In genomic region chr10:112487964-112488363, GRCh38 we compare ENCODE assay signal across 1 cellular context.
TF ChIP-seq lines count a peak whose summit lies in the region.

No MANE protein-coding gene starts in this region.

TF ChIP-seq in HCT116, 20 proteins besides CTCF, POLR2A, EP300 and RAD21 (continued from another document):
- TF ChIP-seq REST (IDR thresholded peaks at IDR 0.05; ENCODE audit: low read depth): no peak
- no peak for TF ChIP-seq SP1 (IDR thresholded peaks at IDR 0.05; ENCODE audit: low read depth)
- no peak for TF ChIP-seq JUND (IDR thresholded peaks at IDR 0.05)
- TF ChIP-seq ZBTB33 (IDR thresholded peaks at IDR 0.05; ENCODE audit: extremely low read depth, insufficient replicate concordance, low read length): no peak
